Comparison of ENCODE assay signal across 15 cellular contexts in genomic region chr9:89952401-89952800, GRCh38.
DNase-seq lines count a peak whose midpoint lies in the region; ATAC-seq and TF ChIP-seq lines count a peak whose summit lies in the region.
"Had no signal": no experiment of that assay in that cellular context is flagged by ENCODE, and none has a peak within 500 bp of the region (broad histone marks: within the 10 kb centered on the region; RNA-seq: fewer than 3 reads in every experiment).

No MANE protein-coding gene starts in this region.

- H3K4me2 ChIP-seq in MM.1S (ENCODE audit: low read depth, low read length), result no peak overlapping the region

- no peak overlapping the region for H3K9ac ChIP-seq in MM.1S (ENCODE audit: low read length)

- H3K4me3 ChIP-seq in MM.1S (ENCODE audit: low read length), result no peak overlapping the region
- H3K4me3 ChIP-seq: adrenal gland, coronary artery, esophagus muscularis mucosa, lower lobe of right lung had no signal

- no peaks in the 10 kb centered on the region for H3K9me2 ChIP-seq in MM.1S (replicated peaks; ENCODE audit: insufficient read depth, low read length)

- POLR2A ChIA-PET in RWPE1 (lab: Yijun Ruan, JAX; ENCODE audit: low non-redundant PET), result no interaction called here

- H3K79me2 ChIP-seq in MM.1S (ENCODE audit: low read length), result no peaks in the 10 kb centered on the region

- peak; percentile 51 for DNase-seq in EH (ENCODE audit: low read depth)
- peak; percentile 49 for DNase-seq in RWPE1 (ENCODE audit: low spot score)
- peak; percentile 59 for DNase-seq in hepatic stellate cell (ENCODE audit: low spot score)
- no peak for DNase-seq in MM.1S
- DNase-seq in central memory CD4-positive, alpha-beta T cell, result no peak
- DNase-seq in C1 segment of cervical spinal cord (lab: John Stamatoyannopoulos, UW), result no peak
- DNase-seq: adrenal gland; CD8-positive, alpha-beta memory T cell; KBM-7; lower lobe of right lung; NCI-H2029; substantia nigra had no signal

- no peak for TF ChIP-seq CTCF in RWPE1 (conservative IDR thresholded peaks at IDR 0.05; ENCODE audit: low read depth)
- TF ChIP-seq CTCF in MM.1S (IDR thresholded peaks at IDR 0.05; ENCODE audit: low read length), result no peak

- H3K9me3 ChIP-seq in MM.1S (replicated peaks; ENCODE audit: insufficient read depth, low read length), result no peaks in the 10 kb centered on the region
- H3K9me3 ChIP-seq: adrenal gland, esophagus muscularis mucosa, lower lobe of right lung had no signal

- CTCF ChIA-PET in RWPE1 (lab: Yijun Ruan, JAX), result interaction anchor here (0.7 kb wide), 1 partner anchor 393 kb away, joined by 4 read pairs; no protein-coding TSS in a partner anchor

- H3K27me3 ChIP-seq in MM.1S (replicated peaks; ENCODE audit: insufficient read depth, low read length), result no peaks in the 10 kb centered on the region
- H3K27me3 ChIP-seq: adrenal gland, esophagus muscularis mucosa had no signal

- no peaks in the 10 kb centered on the region for H3F3A ChIP-seq in MM.1S (ENCODE audit: insufficient read depth, low read length)

- no peak overlapping the region for H2AFZ ChIP-seq in MM.1S (ENCODE audit: low read length)

- peak; percentile 51 for ATAC-seq in GM21619 (IDR thresholded peaks at IDR 0.05; ENCODE audit: unreplicated experiment)
- ATAC-seq: lower lobe of right lung had no signal

- H4K20me1 ChIP-seq in MM.1S (ENCODE audit: insufficient read depth, low read length), result no peaks in the 10 kb centered on the region

- no peak overlapping the region for H3K27ac ChIP-seq in RWPE1
- no peak overlapping the region for H3K27ac ChIP-seq in MM.1S (ENCODE audit: low read length)
- H3K27ac ChIP-seq: coronary artery, esophagus muscularis mucosa, lower lobe of right lung had no signal

- H3K36me3 ChIP-seq in MM.1S (replicated peaks; ENCODE audit: insufficient read depth, low read length), result no peaks in the 10 kb centered on the region
- H3K36me3 ChIP-seq: adrenal gland, esophagus muscularis mucosa, lower lobe of right lung had no signal

- H3K4me1 ChIP-seq in MM.1S (ENCODE audit: low read length), result no peaks in the 10 kb centered on the region
- H3K4me1 ChIP-seq: lower lobe of right lung had no signal

Comparison
In these comparisons a context has a peak if more than half of its experiments do, and no peak if none do; other contexts are left out.
1. DNase-seq: peak in EH (single experiment), RWPE1 (single experiment) and hepatic stellate cell (single experiment); none in MM.1S (single experiment), central memory CD4-positive, alpha-beta T cell (single experiment) and C1 segment of cervical spinal cord (0 of 14).